Comparison of ENCODE assay signal across 12 cellular contexts in genomic region chr2:63977904-63978303, GRCh38. TPM values are rescaled to one million over a fixed set of nuclear protein-coding genes. Genes with fewer than 3 reads are reported as not detected.
A peak's percentile ranks its signal among the peaks of the same experiment; 100 is the strongest.
DNase-seq lines count a peak whose midpoint lies in the region; ATAC-seq and TF ChIP-seq lines count a peak whose summit lies in the region.
"Had no signal": no experiment of that assay in that cellular context is flagged by ENCODE, and none has a peak within 500 bp of the region (broad histone marks: within the 10 kb centered on the region; RNA-seq: fewer than 3 reads in every experiment).

No MANE protein-coding gene starts in this region.

- no peaks in the 10 kb centered on the region for H4K20me1 ChIP-seq in OCI-LY7 (ENCODE audit: insufficient read depth, low read length)
- 0 out of 2 replicates have a peak, but pooled peaks cover 6% of the 10 kb centered on the region for H4K20me1 ChIP-seq in SK-N-SH (ENCODE audit: insufficient read depth)

- H3K36me3 Mint-ChIP-seq in endothelial cell (ENCODE audit: low read depth, unreplicated experiment), result no peaks in the 10 kb centered on the region

- no peak overlapping the region for H3K27ac Mint-ChIP-seq in endothelial cell (ENCODE audit: unreplicated experiment)
- H3K27ac Mint-ChIP-seq: stimulated activated naive B cell treated with anti-CD40 and anti-IgM and Interleukin-4, amounts not matched to agents 10 μg/mL and 1 μg/mL and 100 μg/mL, for 72 hours had no signal

- no TSS peak for BruUV-seq in OCI-LY7 (replicated peaks; lab: Mats Ljungman, UMichigan)

- WGBS in SK-N-SH (ENCODE audit: low lambda C conversion rate), result 97% methylated on average over 5 of the region's 5 CpGs

- no peaks in the 10 kb centered on the region for H3K4me1 Mint-ChIP-seq in endothelial cell (ENCODE audit: unreplicated experiment)
- H3K4me1 Mint-ChIP-seq: stimulated activated naive B cell treated with anti-CD40 and anti-IgM and Interleukin-4, amounts not matched to agents 10 μg/mL and 1 μg/mL and 100 μg/mL, for 72 hours had no signal

- no peaks in the 10 kb centered on the region for H3K4me1 ChIP-seq in OCI-LY7 (ENCODE audit: insufficient read depth, low read length, poor library complexity, severe bottlenecking)
- no peaks in the 10 kb centered on the region for H3K4me1 ChIP-seq in SK-N-SH (ENCODE audit: control insufficient read depth in 1 of 2, insufficient read depth in 2 of 2, low read depth in 1 of 2, low read length in 1 of 2)

- H3K9me2 ChIP-seq in OCI-LY7 (ENCODE audit: insufficient read depth, low read length), result no peaks in the 10 kb centered on the region
- H3K9me2 ChIP-seq in SK-N-SH, result 0 out of 2 replicates have a peak, but pooled peaks cover 3% of the 10 kb centered on the region

- no peak overlapping the region for H3K9ac ChIP-seq in SK-N-SH

- peaks cover 3% of the 10 kb centered on the region for H3F3A ChIP-seq in SK-N-SH (replicated peaks; ENCODE audit: insufficient read depth)

- DNase-seq in activated CD4-positive, CD25-positive, alpha-beta regulatory T cell treated with anti-CD3 and anti-CD28 coated beads, Interleukin-2, amount 50 U/mL, for 72 hours, result no peak
- DNase-seq in OCI-LY7 (ENCODE audit: low spot score) (peak; percentile 16), endothelial cell (ENCODE audit: low spot score) (no peak), SKM-1 (lab: John Stamatoyannopoulos, UW; ENCODE audit: unreplicated experiment) (no peak), SK-N-SH (no peak)
- DNase-seq in stimulated activated CD4-positive, alpha-beta T cell treated with anti-CD3 and anti-CD28 coated beads, Interleukin-2, amount 100 ng/mL, for 4 hours (ENCODE audit: low read depth), result peak; percentile 1
- DNase-seq: activated CD8-positive, alpha-beta memory T cell treated with anti-CD3 and anti-CD28 coated beads, Interleukin-2, amount 50 U/mL, for 48 hours; islet precursor cell; Karpas-422; stimulated activated naive B cell treated with anti-CD40 and anti-IgM and Interleukin-4, amounts not matched to agents 10 μg/mL and 1 μg/mL and 100 μg/mL, for 72 hours had no signal

- ATAC-seq in activated CD4-positive, CD25-positive, alpha-beta regulatory T cell treated with anti-CD3 and anti-CD28 coated beads, Interleukin-2, amount 50 U/mL, for 24 hours, result peak; percentile 98 to 99
- peak; percentile 98 for ATAC-seq in HG02678 (IDR thresholded peaks at IDR 0.05; ENCODE audit: unreplicated experiment)

- intact Hi-C loops in OCI-LY7 (cut with micrococcal nuclease; ENCODE audit: unreplicated experiment), result no loop called here

- H3K4me3 ChIP-seq in OCI-LY7 (ENCODE audit: low read depth, low read length, poor library complexity, severe bottlenecking), result no peak overlapping the region
- no peak overlapping the region for H3K4me3 ChIP-seq in SK-N-SH (ENCODE audit: low read depth in 2 of 2, low read length in 1 of 2)

- CTCF ChIA-PET in OCI-LY7 (lab: Charles Lee; ENCODE audit: unreplicated experiment), result no interaction called here
- CTCF ChIA-PET in SK-N-SH (lab: Yijun Ruan, JAX), result no interaction called here

- H2AFZ ChIP-seq in OCI-LY7 (ENCODE audit: low read length), result no peak overlapping the region
- H2AFZ ChIP-seq in SK-N-SH (ENCODE audit: low read depth), result no peak overlapping the region

- H3K27me3 ChIP-seq in SK-N-SH (ENCODE audit: insufficient read depth), result no peaks in the 10 kb centered on the region

- TF ChIP-seq RAD21 in SK-N-SH (IDR thresholded peaks at IDR 0.05; ENCODE audit: low read length), result no peak

- no peak overlapping the region for H3K4me3 Mint-ChIP-seq in endothelial cell (ENCODE audit: unreplicated experiment)
- H3K4me3 Mint-ChIP-seq: stimulated activated naive B cell treated with anti-CD40 and anti-IgM and Interleukin-4, amounts not matched to agents 10 μg/mL and 1 μg/mL and 100 μg/mL, for 72 hours had no signal

- no peak overlapping the region for H3K27ac ChIP-seq in OCI-LY7 (ENCODE audit: low read depth, low read length, poor library complexity, severe bottlenecking)
- H3K27ac ChIP-seq in SK-N-SH (ENCODE audit: low read depth in 2 of 2, low read length in 1 of 2), result no peak overlapping the region

- no peak for TF ChIP-seq EP300 in SK-N-SH (IDR thresholded peaks at IDR 0.05; ENCODE audit: borderline replicate concordance in 1 of 2, low read depth in 1 of 2, low read length in 1 of 2)

- no peak overlapping the region for H3K4me2 ChIP-seq in OCI-LY7 (ENCODE audit: low read length)
- H3K4me2 ChIP-seq in SK-N-SH, result no peak overlapping the region

- H3K9me3 ChIP-seq in OCI-LY7 (ENCODE audit: low read length) (no peaks in the 10 kb centered on the region), SK-N-SH (no peaks in the 10 kb centered on the region)

- no peaks in the 10 kb centered on the region for H3K27me3 Mint-ChIP-seq in endothelial cell (ENCODE audit: unreplicated experiment)
- H3K27me3 Mint-ChIP-seq: stimulated activated naive B cell treated with anti-CD40 and anti-IgM and Interleukin-4, amounts not matched to agents 10 μg/mL and 1 μg/mL and 100 μg/mL, for 72 hours had no signal

- POLR2A ChIA-PET in OCI-LY7 (lab: Charles Lee) (no interaction called here), SK-N-SH (lab: Yijun Ruan, JAX) (no interaction called here)

- TF ChIP-seq CTCF in OCI-LY7 (conservative IDR thresholded peaks at IDR 0.05; ENCODE audit: low read length) (no peak), endothelial cell (IDR thresholded peaks at IDR 0.05; ENCODE audit: unreplicated experiment) (no peak), SK-N-SH (IDR thresholded peaks at IDR 0.05) (no peak)

- no peaks in the 10 kb centered on the region for H3K79me2 ChIP-seq in OCI-LY7 (ENCODE audit: insufficient read depth, low read depth, low read length)
- no peaks in the 10 kb centered on the region for H3K79me2 ChIP-seq in SK-N-SH (ENCODE audit: insufficient read depth)

- H3K9me3 Mint-ChIP-seq in endothelial cell (ENCODE audit: unreplicated experiment), result no peaks in the 10 kb centered on the region
- H3K9me3 Mint-ChIP-seq: stimulated activated naive B cell treated with anti-CD40 and anti-IgM and Interleukin-4, amounts not matched to agents 10 μg/mL and 1 μg/mL and 100 μg/mL, for 72 hours had no signal

- H3K36me3 ChIP-seq in OCI-LY7 (ENCODE audit: insufficient read depth, low read length) (peaks cover 44% of the 10 kb centered on the region), SK-N-SH (replicated peaks in 1 of 2; ENCODE audit: control insufficient read depth in 1 of 2, insufficient read depth in 2 of 2, low read length in 1 of 2) (peaks cover 33 to 56% of the 10 kb centered on the region in 2 experiments)

TF ChIP-seq in SK-N-SH, 30 proteins besides CTCF, POLR2A, EP300 and RAD21 (continues in another document):
- no peak for TF ChIP-seq REST (IDR thresholded peaks at IDR 0.05; ENCODE audit: low read depth, low read length)
- no peak for TF ChIP-seq SMC3 (IDR thresholded peaks at IDR 0.05; ENCODE audit: low read depth, low read length)
- TF ChIP-seq TCF12 (IDR thresholded peaks at IDR 0.05), result no peak
- TF ChIP-seq ZBTB33 (IDR thresholded peaks at IDR 0.05; ENCODE audit: borderline replicate concordance, low read depth), result no peak
- TF ChIP-seq YY1 (IDR thresholded peaks at IDR 0.05; ENCODE audit: low read depth), result no peak
- TF ChIP-seq MEF2A (IDR thresholded peaks at IDR 0.05; ENCODE audit: borderline replicate concordance, low read depth), result no peak
- TF ChIP-seq FOXJ3 (CRISPR knock-in tag; IDR thresholded peaks at IDR 0.05), result no peak
- TF ChIP-seq CHD2 (IDR thresholded peaks at IDR 0.05; ENCODE audit: low read length, partially characterized antibody), result no peak
- no peak for TF ChIP-seq FOXM1 (IDR thresholded peaks at IDR 0.05; ENCODE audit: low read depth)
- TF ChIP-seq GATA2 (CRISPR knock-in tag; IDR thresholded peaks at IDR 0.05), result no peak

RNA-seq across cellular contexts. Expression of gene VPS54, which starts 41.3 kb away (rescaled TPM):
- total RNA-seq in OCI-LY7 (2014; rRNA removed; shearing (Covaris generic)), result 12.9 and 14.7 TPM in 2 replicates
- total RNA-seq in OCI-LY7 (2022) (17.8 and 19.0 TPM in 2 replicates), endothelial cell (ENCODE audit: unreplicated experiment) (13.6 TPM)
- polyA plus RNA-seq in SK-N-SH (2012; rRNA removed), result 5.3 and 8.0 TPM in 2 replicates
- polyA plus RNA-seq in SK-N-SH (2012; cell fraction: cytosol; rRNA removed), result 7.9 and 8.5 TPM in 2 replicates
- polyA plus RNA-seq in SK-N-SH (2012; cell fraction: nucleus; rRNA removed), result 4.8 and 13.6 TPM in 2 replicates

Comparison
In these comparisons a context has a peak if more than half of its experiments do, and no peak if none do; other contexts are left out.
1. DNase-seq: peak in OCI-LY7 (single experiment) and stimulated activated CD4-positive, alpha-beta T cell treated with anti-CD3 and anti-CD28 coated beads, Interleukin-2, amount 100 ng/mL, for 4 hours (single experiment); none in activated CD4-positive, CD25-positive, alpha-beta regulatory T cell treated with anti-CD3 and anti-CD28 coated beads, Interleukin-2, amount 50 U/mL, for 72 hours (single experiment), endothelial cell (single experiment), SKM-1 (single experiment) and SK-N-SH (single experiment).